10 cellular contexts compared by ENCODE assay signal in the genomic region with DNA sequence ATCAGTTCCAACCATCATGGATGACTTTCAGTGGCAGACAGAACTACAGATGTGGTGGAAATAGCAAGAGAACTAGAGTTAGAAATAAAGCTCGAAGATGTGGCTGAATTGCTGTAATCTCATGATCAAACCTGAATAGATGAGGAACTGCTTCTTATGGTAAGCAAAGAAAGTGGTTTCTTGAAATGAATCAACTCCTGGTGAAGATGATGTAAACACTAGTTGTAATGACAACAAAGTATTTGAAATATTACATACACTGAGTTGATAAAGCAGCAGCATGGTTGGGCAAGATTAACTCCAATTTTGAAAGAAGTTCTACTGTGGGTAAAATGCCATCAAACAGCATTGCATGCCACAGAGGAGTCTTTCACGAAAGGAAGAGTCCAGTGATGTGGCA.
"Had no signal": no experiment of that assay in that cellular context is flagged by ENCODE, and none has a peak within 500 bp of the region (broad histone marks: within the 10 kb centered on the region; RNA-seq: fewer than 3 reads in every experiment).

No MANE protein-coding gene starts in this region.

- DNase-seq: activated CD4-positive, alpha-beta memory T cell treated with anti-CD3 and anti-CD28 coated beads, Interleukin-2, amount 10 ng/mL, durations not matched to agents 7 days and 5 days; activated CD4-positive, alpha-beta T cell treated with anti-CD3 and anti-CD28 coated beads for 36 hours; activated CD8-positive, alpha-beta memory T cell treated with anti-CD3 and anti-CD28 coated beads, Interleukin-2, amount 50 U/mL, for 48 hours; activated naive CD4-positive, alpha-beta T cell treated with anti-CD3 and anti-CD28 coated beads, Interleukin-2, amount 50 U/mL, for 16 hours; amygdala; dermis blood vessel endothelial cell; hypothalamus; ovary; stimulated activated CD4-positive, alpha-beta T cell treated with anti-CD3 and anti-CD28 coated beads, Interleukin-2, amount 100 ng/mL, for 48 hours; testis had no signal

- H3K4me1 ChIP-seq: testis had no signal

- H3K4me3 ChIP-seq: ovary, testis had no signal

- H3K9me3 ChIP-seq: ovary, testis had no signal

- H3K27me3 ChIP-seq: ovary, testis had no signal

- ATAC-seq: activated CD4-positive, alpha-beta T cell treated with anti-CD3 and anti-CD28 coated beads for 36 hours had no signal

- H3K27ac ChIP-seq: ovary, testis had no signal

- H3K36me3 ChIP-seq: ovary had no signal
